Comparison of ENCODE assay signal across 8 cellular contexts in the genomic region with DNA sequence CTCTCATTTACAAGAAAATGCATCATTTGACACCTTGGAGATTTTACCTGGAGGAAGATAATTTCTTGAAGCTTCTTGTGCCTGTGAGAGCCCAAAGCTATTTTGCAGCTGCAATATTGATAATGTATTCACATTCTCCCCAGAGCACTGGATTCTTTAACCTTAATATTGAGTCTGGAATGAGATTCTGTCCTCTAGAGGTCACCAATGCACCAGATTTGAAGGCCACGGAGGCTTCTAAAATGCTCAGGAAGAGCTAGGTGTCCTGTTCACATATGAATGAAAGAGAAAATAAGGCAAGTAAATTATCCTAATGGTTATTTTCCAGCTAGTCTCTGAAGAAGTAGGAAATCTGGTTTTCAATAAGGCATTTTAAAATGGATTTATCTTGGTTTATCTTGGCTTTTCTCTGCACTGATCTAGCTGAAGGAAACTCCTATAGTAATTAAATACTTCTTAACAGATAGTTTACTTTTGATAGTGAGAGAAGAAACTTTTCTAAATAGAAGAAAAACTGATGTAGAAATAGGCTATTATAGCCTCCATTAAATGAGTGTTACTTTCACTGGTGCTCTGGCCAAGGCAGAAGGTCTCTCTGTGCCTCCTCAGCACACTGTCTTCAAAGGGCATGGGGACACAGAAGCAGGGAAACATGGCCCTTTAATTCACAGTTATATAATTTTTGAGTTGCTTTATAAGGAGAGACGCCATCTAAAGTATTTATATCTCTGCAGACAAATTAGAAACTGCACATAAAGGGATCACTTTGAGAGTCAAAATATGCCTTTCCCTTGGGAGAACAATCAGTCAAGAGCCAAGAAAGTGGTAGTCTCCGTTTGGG.
A peak's percentile ranks its signal among the peaks of the same experiment; 100 is the strongest.
DNase-seq lines count a peak whose midpoint lies in the region; ATAC-seq, FAIRE-seq and TF ChIP-seq lines count a peak whose summit lies in the region.

No MANE protein-coding gene starts in this region.

- no TSS peak for BruUV-seq in PC-3 (replicated peaks; lab: Mats Ljungman, UMichigan)
- BruUV-seq in HepG2 (replicated peaks; lab: Mats Ljungman, UMichigan) = no TSS peak

- H3K4me1 ChIP-seq in PC-3 (ENCODE audit: insufficient read depth, low read length) = peaks cover 47% of the 10 kb centered on the region
- peaks cover 31% of the 10 kb centered on the region for H3K4me1 ChIP-seq in HepG2 (ENCODE audit: insufficient read depth, low read length)

- no peaks in the 10 kb centered on the region for H3K27me3 ChIP-seq in PC-3 (ENCODE audit: low read length)
- no peaks in the 10 kb centered on the region for H3K27me3 ChIP-seq in HepG2 (ENCODE audit: control insufficient read depth in 1 of 2, insufficient read depth in 2 of 2, low read length in 2 of 2)

- no peaks in the 10 kb centered on the region for H3K9me2 ChIP-seq in PC-3 (replicated peaks; ENCODE audit: low read length)

- POLR2A ChIA-PET in GM10248 (lab: Yijun Ruan, JAX) (no interaction called here), PC-3 (lab: Charles Lee; ENCODE audit: unreplicated experiment) (interaction anchor here (0.6 kb wide), 1 partner anchor 407 kb away, joined by 5 read pairs; no protein-coding TSS in a partner anchor), HepG2 (lab: Yijun Ruan, JAX) (interaction anchor here (1.0 to 2.1 kb wide), 2 partner anchors 129 to 681 kb away, joined by 7 to 12 read pairs; no protein-coding TSS in a partner anchor)

- H3K79me2 ChIP-seq in PC-3 (ENCODE audit: low read length) (no peaks in the 10 kb centered on the region), HepG2 (ENCODE audit: insufficient read depth, low read length) (no peaks in the 10 kb centered on the region)

- no peak for TF ChIP-seq EP300 in HepG2 (IDR thresholded peaks at IDR 0.05; ENCODE audit: low read depth in 2 of 2, low read length in 2 of 2)
- TF ChIP-seq EP300 in HepG2 (CRISPR knock-in tag; IDR thresholded peaks at IDR 0.05; ENCODE audit: borderline replicate concordance) = no peak

- no peak for TF ChIP-seq POLR2A in HepG2 (IDR thresholded peaks at IDR 0.05; ENCODE audit: insufficient read depth in 1 of 2, low read depth in 2 of 2, low read length in 2 of 2)

- peak; percentile 40 for TF ChIP-seq CTCF in GM10248 (IDR thresholded peaks at IDR 0.05; ENCODE audit: control extremely low read depth, extremely low read depth, low read depth, missing control alignments)
- TF ChIP-seq CTCF in PC-3 (conservative IDR thresholded peaks at IDR 0.05; ENCODE audit: low read depth, low read length) = peak; percentile 71
- TF ChIP-seq CTCF in HepG2 (CRISPR knock-in tag; IDR thresholded peaks at IDR 0.05) = peak; percentile 66

- peak; percentile 36 for DNase-seq in AG08396 (ENCODE audit: low spot score)
- DNase-seq in GM10248 (ENCODE audit: extremely low spot score) = no peak
- peak; percentile 83 for DNase-seq in PC-3
- DNase-seq in HepG2 (ENCODE audit: low spot score) = peak; percentile 49
- peak; percentile 51 for DNase-seq in urothelium cell line (ENCODE audit: low spot score)

- no peak overlapping the region for H3K4me3 ChIP-seq in PC-3 (ENCODE audit: low read length)
- no peak overlapping the region for H3K4me3 ChIP-seq in HepG2 (replicated peaks in 1 of 3; ENCODE audit: insufficient read depth in 1 of 3, low read depth in 2 of 3, low read length in 3 of 3)

- 9% methylated on average over 3 of the region's 3 CpGs for WGBS in HepG2 (ENCODE audit: low lambda C conversion rate)

- H3K27ac ChIP-seq in PC-3 (ENCODE audit: low read length) (peak overlapping the region; percentile 40), cingulate gyrus (ENCODE audit: low read depth, low read length) (peak overlapping the region; percentile 43), HepG2 (ENCODE audit: extremely low read length, insufficient read depth, low read length) (no peak overlapping the region)

- CTCF ChIA-PET in GM10248 (lab: Yijun Ruan, JAX) (interaction anchor here (0.6 to 4.6 kb wide), 18 partner anchors 9 to 1572 kb away, joined by 3 to 68 read pairs (median 4); a partner anchor contains a TSS), PC-3 (lab: Charles Lee) (interaction anchor here (0.5 to 1.3 kb wide), 11 partner anchors 29 to 1112 kb away, joined by 3 to 17 read pairs (median 4); no protein-coding TSS in a partner anchor), HepG2 (lab: Yijun Ruan, JAX; ENCODE audit: low intra/inter-chr PET ratio, low total read pairs) (interaction anchor here (0.9 to 1.8 kb wide), 3 partner anchors 129 to 683 kb away, joined by 5 to 9 read pairs (median 7); a partner anchor contains a TSS)

- no peaks in the 10 kb centered on the region for H3K36me3 ChIP-seq in PC-3 (ENCODE audit: low read depth, low read length)
- no peaks in the 10 kb centered on the region for H3K36me3 ChIP-seq in HepG2 (replicated peaks in 1 of 2; ENCODE audit: control insufficient read depth in 1 of 2, insufficient read depth in 2 of 2, low read length in 2 of 2)

- H3K9me3 ChIP-seq in PC-3 (ENCODE audit: low read length) = no peaks in the 10 kb centered on the region
- H3K9me3 ChIP-seq in HepG2 (ENCODE audit: low read length) = no peaks in the 10 kb centered on the region

- FAIRE-seq in HepG2 (lab: Jason Lieb, UNC) (peak; percentile 26), urothelium cell line (lab: Jason Lieb, UNC) (no peak)

- H3K9ac ChIP-seq in PC-3 (ENCODE audit: low read length) (no peak overlapping the region), HepG2 (ENCODE audit: insufficient read depth, low read depth, low read length) (no peak overlapping the region)

- in situ Hi-C loops in HepG2 (cut with HindIII; ENCODE audit: extremely low pct_ligation_motif_present, low pct_unique_long_range_greater_than_20kb) = loop anchor here (5.0 kb wide), 1 partner anchor 683 kb away; a partner anchor contains a TSS

- H4K20me1 ChIP-seq in PC-3 (ENCODE audit: low read length) (no peaks in the 10 kb centered on the region), HepG2 (ENCODE audit: insufficient read depth, low read length) (no peaks in the 10 kb centered on the region)

- H3K4me2 ChIP-seq in PC-3 (ENCODE audit: low read length) = no peak overlapping the region
- H3K4me2 ChIP-seq in HepG2 (ENCODE audit: low read depth, low read length) = no peak overlapping the region

- peak; percentile 38; the same call in 1 of the 2 replicates for TF ChIP-seq RAD21 in HepG2 (CRISPR knock-in tag; IDR thresholded peaks at IDR 0.05)

- H3F3A ChIP-seq in PC-3 (ENCODE audit: low read length, unreplicated experiment) = no peaks in the 10 kb centered on the region

- intact Hi-C loops in PC-3 (cut with micrococcal nuclease) (loop anchor here (1.0 to 10.0 kb wide), 7 partner anchors 61 to 681 kb away; a partner anchor contains a TSS), HepG2 (cut with micrococcal nuclease; ENCODE audit: unreplicated experiment) (loop anchor here (1.0 to 5.0 kb wide), 5 partner anchors 129 to 1073 kb away; no protein-coding TSS in a partner anchor)

- H2AFZ ChIP-seq in PC-3 (ENCODE audit: low read length) = no peak overlapping the region
- H2AFZ ChIP-seq in HepG2 (ENCODE audit: low read length) = no peak overlapping the region

- ATAC-seq in HG03520 (IDR thresholded peaks at IDR 0.05; ENCODE audit: unreplicated experiment) (peak; percentile 66), PC-3 (peak; percentile 44), HepG2 (peak; percentile 83), GM18520 (IDR thresholded peaks at IDR 0.05; ENCODE audit: unreplicated experiment) (no peak)

TF ChIP-seq in HepG2, 621 proteins besides CTCF, POLR2A, EP300 and RAD21 (continues in another document):
- peak; percentile 30 for TF ChIP-seq TEAD3 (CRISPR knock-in tag; optimal IDR thresholded peaks at IDR 0.05; ENCODE audit: borderline replicate concordance)
- TF ChIP-seq, protein P1, sequence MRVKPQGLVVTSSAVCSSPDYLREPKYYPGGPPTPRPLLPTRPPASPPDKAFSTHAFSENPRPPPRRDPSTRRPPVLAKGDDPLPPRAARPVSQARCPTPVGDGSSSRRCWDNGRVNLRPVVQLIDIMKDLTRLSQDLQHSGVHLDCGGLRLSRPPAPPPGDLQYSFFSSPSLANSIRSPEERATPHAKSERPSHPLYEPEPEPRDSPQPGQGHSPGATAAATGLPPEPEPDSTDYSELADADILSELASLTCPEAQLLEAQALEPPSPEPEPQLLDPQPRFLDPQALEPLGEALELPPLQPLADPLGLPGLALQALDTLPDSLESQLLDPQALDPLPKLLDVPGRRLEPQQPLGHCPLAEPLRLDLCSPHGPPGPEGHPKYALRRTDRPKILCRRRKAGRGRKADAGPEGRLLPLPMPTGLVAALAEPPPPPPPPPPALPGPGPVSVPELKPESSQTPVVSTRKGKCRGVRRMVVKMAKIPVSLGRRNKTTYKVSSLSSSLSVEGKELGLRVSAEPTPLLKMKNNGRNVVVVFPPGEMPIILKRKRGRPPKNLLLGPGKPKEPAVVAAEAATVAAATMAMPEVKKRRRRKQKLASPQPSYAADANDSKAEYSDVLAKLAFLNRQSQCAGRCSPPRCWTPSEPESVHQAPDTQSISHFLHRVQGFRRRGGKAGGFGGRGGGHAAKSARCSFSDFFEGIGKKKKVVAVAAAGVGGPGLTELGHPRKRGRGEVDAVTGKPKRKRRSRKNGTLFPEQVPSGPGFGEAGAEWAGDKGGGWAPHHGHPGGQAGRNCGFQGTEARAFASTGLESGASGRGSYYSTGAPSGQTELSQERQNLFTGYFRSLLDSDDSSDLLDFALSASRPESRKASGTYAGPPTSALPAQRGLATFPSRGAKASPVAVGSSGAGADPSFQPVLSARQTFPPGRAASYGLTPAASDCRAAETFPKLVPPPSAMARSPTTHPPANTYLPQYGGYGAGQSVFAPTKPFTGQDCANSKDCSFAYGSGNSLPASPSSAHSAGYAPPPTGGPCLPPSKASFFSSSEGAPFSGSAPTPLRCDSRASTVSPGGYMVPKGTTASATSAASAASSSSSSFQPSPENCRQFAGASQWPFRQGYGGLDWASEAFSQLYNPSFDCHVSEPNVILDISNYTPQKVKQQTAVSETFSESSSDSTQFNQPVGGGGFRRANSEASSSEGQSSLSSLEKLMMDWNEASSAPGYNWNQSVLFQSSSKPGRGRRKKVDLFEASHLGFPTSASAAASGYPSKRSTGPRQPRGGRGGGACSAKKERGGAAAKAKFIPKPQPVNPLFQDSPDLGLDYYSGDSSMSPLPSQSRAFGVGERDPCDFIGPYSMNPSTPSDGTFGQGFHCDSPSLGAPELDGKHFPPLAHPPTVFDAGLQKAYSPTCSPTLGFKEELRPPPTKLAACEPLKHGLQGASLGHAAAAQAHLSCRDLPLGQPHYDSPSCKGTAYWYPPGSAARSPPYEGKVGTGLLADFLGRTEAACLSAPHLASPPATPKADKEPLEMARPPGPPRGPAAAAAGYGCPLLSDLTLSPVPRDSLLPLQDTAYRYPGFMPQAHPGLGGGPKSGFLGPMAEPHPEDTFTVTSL (CRISPR knock-in tag; IDR thresholded peaks at IDR 0.05; ENCODE audit: borderline replicate concordance) = no peak
- TF ChIP-seq ZNF124 (CRISPR knock-in tag; IDR thresholded peaks at IDR 0.05) = no peak
- TF ChIP-seq ZNF343 (CRISPR knock-in tag; IDR thresholded peaks at IDR 0.05) = no peak
